Comparison of ENCODE assay signal across 8 cellular contexts in genomic region chr2:96010320-96011128, GRCh38. TPM values are rescaled to one million over a fixed set of nuclear protein-coding genes. Genes with fewer than 3 reads are reported as not detected.
A peak's percentile ranks its signal among the peaks of the same experiment; 100 is the strongest.
DNase-seq lines count a peak whose midpoint lies in the region; ATAC-seq and TF ChIP-seq lines count a peak whose summit lies in the region.
"Not testable (repeated sequence)": the region's sequence is repeated elsewhere in the genome, so short reads cannot be mapped to it uniquely, and the experiment has no call there.

No MANE protein-coding gene starts in this region.

- ATAC-seq in GM21717 (IDR thresholded peaks at IDR 0.05; ENCODE audit: unreplicated experiment) (peak; percentile 97), left ventricle myocardium superior (peak; percentile 99)
- peak; percentile 100 for ATAC-seq in activated CD4-positive, CD25-positive, alpha-beta regulatory T cell treated with anti-CD3 and anti-CD28 coated beads, Interleukin-2, amount 50 U/mL, for 24 hours
- peak; percentile 100 for ATAC-seq in stimulated activated naive CD8-positive, alpha-beta T cell treated with anti-CD3 and anti-CD28 coated beads, Interleukin-15, Interleukin-2, amounts not matched to agents 100 U/mL and 50 U/mL, for 24 hours

- peak; percentile 54 for TF ChIP-seq POLR2A in ovary (IDR thresholded peaks at IDR 0.05)

- TF ChIP-seq CTCF in HL-60 (IDR thresholded peaks at IDR 0.05; ENCODE audit: insufficient read depth, low read length); brain (conservative IDR thresholded peaks at IDR 0.05); ovary (IDR thresholded peaks at IDR 0.05): not testable (repeated sequence)

- peak overlapping the region; percentile 76 to 93 (median 85) for H3K27ac Mint-ChIP-seq in brain

- not testable (repeated sequence) for H3K27me3 ChIP-seq in HL-60 (ENCODE audit: insufficient read depth, poor library complexity, severe bottlenecking); ovary

- intact Hi-C loops in left ventricle myocardium superior (cut with micrococcal nuclease); ovary (cut with DNase I): not testable (repeated sequence)

- not testable (repeated sequence) for H3K27ac ChIP-seq in HL-60 (replicated peaks)
- H3K27ac ChIP-seq in ovary = peak overlapping the region; percentile 83 to 85

- H3K4me3 ChIP-seq in HL-60 (replicated peaks; ENCODE audit: insufficient read depth, low read length) (peak overlapping the region; percentile 45), ovary (peak overlapping the region; percentile 55)

- H3K9me3 Mint-ChIP-seq in brain = not testable (repeated sequence)

- not testable (repeated sequence) for TF ChIP-seq EP300 in ovary (IDR thresholded peaks at IDR 0.05)

- H3K9me3 ChIP-seq in ovary = not testable (repeated sequence)

- H3K4me1 Mint-ChIP-seq in brain = peaks cover 32% of the 10 kb centered on the region

- 0 to 1% (median 0%) methylated on average over 3 to 33 of the region's 65 CpGs for WGBS in ovary, 3 donors

- H3K36me3 Mint-ChIP-seq in brain = not testable (repeated sequence)

- peaks cover 11% of the 10 kb centered on the region for H3K27me3 Mint-ChIP-seq in brain

- H3K36me3 ChIP-seq in ovary = not testable (repeated sequence)

- not testable (repeated sequence) for H3K4me1 ChIP-seq in ovary (ENCODE audit: insufficient read depth)

- H3K4me3 Mint-ChIP-seq in brain = peak overlapping the region; percentile 84 to 93 (median 89)

- DNase-seq in EL (peak; percentile 88), HL-60 (ENCODE audit: low read depth in 1 of 2, low spot score in 1 of 2) (peak; percentile 63 to 96), left ventricle myocardium superior (peak; percentile 99), ovary (peak; percentile 96 to 98 (median 98))
- peak; percentile 98 for DNase-seq in stimulated activated naive CD8-positive, alpha-beta T cell treated with anti-CD3 and anti-CD28 coated beads, Interleukin-15, Interleukin-2, amounts not matched to agents 100 U/mL and 50 U/mL, for 24 hours

RNA-seq across cellular contexts. Expression of gene ANKRD36C, which starts 18.9 kb away (rescaled TPM):
- polyA plus RNA-seq in brain (ENCODE audit: insufficient read depth, low read depth, low replicate concordance) = 1.2 TPM
- total RNA-seq in left ventricle myocardium superior = 6.8 TPM
- 10 to 100 TPM; 34.0 to 56.2 (median 42.5) TPM for total RNA-seq in ovary
- polyA plus RNA-seq in ovary = 10 to 100 TPM in 1 of 2 donors, 1 to 10 TPM in 1; 4.5 to 12.0 TPM

RNA-seq across cellular contexts. Expression of gene GPAT2, which starts 24.2 kb away (rescaled TPM):
- polyA plus RNA-seq in brain (ENCODE audit: insufficient read depth, low read depth, low replicate concordance) (1.5 TPM), ovary (1 to 10 TPM in 1 of 2 donors, under 1 TPM in 1; 0.50 to 2.4 TPM)
- total RNA-seq in left ventricle myocardium superior (5.5 TPM), ovary (1 to 10 TPM; 1.1 to 8.0 (median 2.0) TPM)
